In the genomic region with DNA sequence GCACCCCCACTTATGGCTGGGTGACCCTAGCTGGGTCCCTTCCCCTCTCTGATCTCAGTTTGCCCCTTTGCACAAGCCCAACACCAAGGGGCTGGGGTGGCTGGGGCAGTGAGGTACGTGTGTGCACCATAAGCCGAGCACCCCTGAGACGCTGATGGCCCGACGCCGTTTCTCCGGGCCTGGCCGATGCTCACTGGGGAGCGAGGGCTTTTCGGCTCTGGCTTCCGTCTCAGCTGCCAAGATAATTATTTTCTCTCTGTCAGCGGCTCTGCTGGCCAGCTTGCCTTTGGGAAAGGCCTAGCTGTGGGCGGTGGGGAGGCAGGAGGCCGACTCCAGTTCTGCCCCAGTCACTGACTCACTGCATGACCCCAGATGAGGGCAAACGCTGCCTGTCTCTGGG, we compare ENCODE assay signal across 1 cellular context.
TF ChIP-seq lines count a peak whose summit lies in the region.

No MANE protein-coding gene starts in this region.

TF ChIP-seq in SK-N-SH treated with all-trans-retinoic acid at 6 μM for 48 hours, 23 proteins besides CTCF, POLR2A, EP300 and RAD21 (continued from another document):
- TF ChIP-seq ZFP30 (CRISPR knock-in tag; IDR thresholded peaks at IDR 0.05) (no peak), SNAI2 (CRISPR knock-in tag; IDR thresholded peaks at IDR 0.05) (no peak), OSR1 (CRISPR knock-in tag; IDR thresholded peaks at IDR 0.05) (no peak), ZFP3 (CRISPR knock-in tag; IDR thresholded peaks at IDR 0.05) (peak; percentile 87), TOX (CRISPR knock-in tag; IDR thresholded peaks at IDR 0.05; ENCODE audit: borderline replicate concordance) (no peak), RARB (CRISPR knock-in tag; IDR thresholded peaks at IDR 0.05) (no peak), GLIS3 (CRISPR knock-in tag; IDR thresholded peaks at IDR 0.05) (no peak), CSDC2 (CRISPR knock-in tag; IDR thresholded peaks at IDR 0.05) (0 out of 2 replicates have a peak, but pooled peaks have one; percentile 32), BACH2 (CRISPR knock-in tag; IDR thresholded peaks at IDR 0.05; ENCODE audit: borderline replicate concordance) (no peak), ISL1 (CRISPR knock-in tag; IDR thresholded peaks at IDR 0.05) (peak; percentile 30), ZNF70 (CRISPR knock-in tag; IDR thresholded peaks at IDR 0.05) (peak; percentile 51; the same call in 1 of the 2 replicates)
- TF ChIP-seq, protein P1, sequence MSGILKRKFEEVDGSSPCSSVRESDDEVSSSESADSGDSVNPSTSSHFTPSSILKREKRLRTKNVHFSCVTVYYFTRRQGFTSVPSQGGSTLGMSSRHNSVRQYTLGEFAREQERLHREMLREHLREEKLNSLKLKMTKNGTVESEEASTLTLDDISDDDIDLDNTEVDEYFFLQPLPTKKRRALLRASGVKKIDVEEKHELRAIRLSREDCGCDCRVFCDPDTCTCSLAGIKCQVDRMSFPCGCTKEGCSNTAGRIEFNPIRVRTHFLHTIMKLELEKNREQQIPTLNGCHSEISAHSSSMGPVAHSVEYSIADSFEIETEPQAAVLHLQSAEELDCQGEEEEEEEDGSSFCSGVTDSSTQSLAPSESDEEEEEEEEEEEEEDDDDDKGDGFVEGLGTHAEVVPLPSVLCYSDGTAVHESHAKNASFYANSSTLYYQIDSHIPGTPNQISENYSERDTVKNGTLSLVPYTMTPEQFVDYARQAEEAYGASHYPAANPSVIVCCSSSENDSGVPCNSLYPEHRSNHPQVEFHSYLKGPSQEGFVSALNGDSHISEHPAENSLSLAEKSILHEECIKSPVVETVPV (CRISPR knock-in tag; IDR thresholded peaks at IDR 0.05), result peak; percentile 47; the same call in 1 of the 2 replicates
